ENCODE assay signal across 9 cellular contexts in genomic region chr6:119347466-119348307, GRCh38. TPM values are rescaled to one million over a fixed set of nuclear protein-coding genes. Genes with fewer than 3 reads are reported as not detected.
A peak's percentile ranks its signal among the peaks of the same experiment; 100 is the strongest.
DNase-seq lines count a peak whose midpoint lies in the region; ATAC-seq and TF ChIP-seq lines count a peak whose summit lies in the region.
"Had no signal": no experiment of that assay in that cellular context is flagged by ENCODE, and none has a peak within 500 bp of the region (broad histone marks: within the 10 kb centered on the region; RNA-seq: fewer than 3 reads in every experiment).

No MANE protein-coding gene starts in this region.

- no peaks in the 10 kb centered on the region for H3K9me3 ChIP-seq in CD4-positive, CD25-positive, alpha-beta regulatory T cell (ENCODE audit: control insufficient read depth in 2 of 2, low read length in 2 of 2)
- H3K9me3 ChIP-seq in Peyer's patch: no peaks in the 10 kb centered on the region

- POLR2A ChIA-PET in RWPE1 (lab: Yijun Ruan, JAX; ENCODE audit: low non-redundant PET): no interaction called here

- no peaks in the 10 kb centered on the region for H3K27me3 ChIP-seq in CD4-positive, CD25-positive, alpha-beta regulatory T cell (ENCODE audit: control insufficient read depth, insufficient read depth, low read length)
- no peaks in the 10 kb centered on the region for H3K27me3 ChIP-seq in Peyer's patch

- peak overlapping the region; percentile 75 for H3K4me3 ChIP-seq in CD4-positive, CD25-positive, alpha-beta regulatory T cell (ENCODE audit: low read depth, low read length)
- peak overlapping the region; percentile 79 to 98 (median 92) for H3K4me3 ChIP-seq in Peyer's patch

- peak overlapping the region; percentile 60 for H3K27ac ChIP-seq in CD4-positive, CD25-positive, alpha-beta regulatory T cell (ENCODE audit: insufficient read depth, low read length, poor library complexity, severe bottlenecking)
- H3K27ac ChIP-seq in Peyer's patch: peak overlapping the region; percentile 94 to 98 (median 96)
- H3K27ac ChIP-seq in RWPE1: no peak overlapping the region; the same call in 1 of the 2 replicates
- H3K27ac ChIP-seq: SJSA1 had no signal

- peak overlapping the region; percentile 90 to 97 (median 95) for H3K27ac Mint-ChIP-seq in CD4-positive, CD25-positive, alpha-beta regulatory T cell
- peak overlapping the region; percentile 14 to 86 (median 61) for H3K27ac Mint-ChIP-seq in brain

- no peaks in the 10 kb centered on the region for H3K27me3 Mint-ChIP-seq in CD4-positive, CD25-positive, alpha-beta regulatory T cell
- H3K27me3 Mint-ChIP-seq in brain: peaks cover 21% of the 10 kb centered on the region

- peaks cover 30 to 64% (median 52%) of the 10 kb centered on the region in 4 donors for H3K4me1 Mint-ChIP-seq in CD4-positive, CD25-positive, alpha-beta regulatory T cell
- H3K4me1 Mint-ChIP-seq in brain: peaks cover 40% of the 10 kb centered on the region

- ATAC-seq in CD4-positive, CD25-positive, alpha-beta regulatory T cell (ENCODE audit: low read depth in 2 of 2): no peak
- ATAC-seq in GM19023 (IDR thresholded peaks at IDR 0.05; ENCODE audit: unreplicated experiment): peak; percentile 14
- peak; percentile 18 for ATAC-seq in HG03135 (IDR thresholded peaks at IDR 0.05; ENCODE audit: unreplicated experiment)

- peak overlapping the region; percentile 88 to 97 (median 94) for H3K4me3 Mint-ChIP-seq in CD4-positive, CD25-positive, alpha-beta regulatory T cell
- peak overlapping the region; percentile 82 to 96 (median 87) for H3K4me3 Mint-ChIP-seq in brain

- peak in 2 of 3 donors; percentile 12 to 24 for DNase-seq in CD4-positive, CD25-positive, alpha-beta regulatory T cell
- DNase-seq in Peyer's patch (peak; percentile 60 to 83 (median 73)), kidney tubule cell (ENCODE audit: low spot score) (peak; percentile 77), RWPE1 (ENCODE audit: low spot score) (no peak)
- DNase-seq in stimulated activated CD4-positive, alpha-beta T cell treated with anti-CD3 and anti-CD28 coated beads, Interleukin-4, amount 100 ng/mL, for 24 hours: peak; percentile 16

- H3K4me1 ChIP-seq in CD4-positive, CD25-positive, alpha-beta regulatory T cell (ENCODE audit: control insufficient read depth, insufficient read depth, low read length, poor library complexity, severe bottlenecking): peaks cover 35% of the 10 kb centered on the region
- H3K4me1 ChIP-seq in Peyer's patch: peaks cover 0 to 24% (median 0%) of the 10 kb centered on the region in 4 donors

- CTCF ChIA-PET in RWPE1 (lab: Yijun Ruan, JAX): interaction anchor here (0.6 to 2.9 kb wide), 4 partner anchors 15 to 729 kb away, joined by 3 to 10 read pairs (median 4); no protein-coding TSS in a partner anchor

- H3K36me3 Mint-ChIP-seq in CD4-positive, CD25-positive, alpha-beta regulatory T cell: no peaks in the 10 kb centered on the region
- H3K36me3 Mint-ChIP-seq in brain: no peaks in the 10 kb centered on the region

- TF ChIP-seq CTCF in Peyer's patch (IDR thresholded peaks at IDR 0.05) (no peak), brain (conservative IDR thresholded peaks at IDR 0.05) (no peak), RWPE1 (conservative IDR thresholded peaks at IDR 0.05; ENCODE audit: low read depth) (no peak)

- no peak for TF ChIP-seq POLR2A in Peyer's patch (IDR thresholded peaks at IDR 0.05)

- no peaks in the 10 kb centered on the region for H3K9me3 Mint-ChIP-seq in CD4-positive, CD25-positive, alpha-beta regulatory T cell
- H3K9me3 Mint-ChIP-seq in brain: peaks cover 0 to 3% (median 0%) of the 10 kb centered on the region in 5 experiments

- no peaks in the 10 kb centered on the region for H3K36me3 ChIP-seq in CD4-positive, CD25-positive, alpha-beta regulatory T cell (ENCODE audit: control insufficient read depth, insufficient read depth, low read length)
- no peaks in the 10 kb centered on the region for H3K36me3 ChIP-seq in Peyer's patch
- H3K36me3 ChIP-seq: SJSA1 had no signal

RNA-seq across cellular contexts. Expression of gene MAN1A1, which starts 1.9 kb away (rescaled TPM):
- 13.6 TPM for total RNA-seq in CD4-positive, CD25-positive, alpha-beta regulatory T cell
- 10 to 100 TPM; 10.7 to 20.6 (median 13.1) TPM for polyA plus RNA-seq in CD4-positive, CD25-positive, alpha-beta regulatory T cell
- 100 to 1,000 TPM in 2 of 4 donors, 10 to 100 TPM in 2; 43.7 to 158 (median 103) TPM for total RNA-seq in Peyer's patch
- polyA plus RNA-seq in brain (ENCODE audit: insufficient read depth, low read depth, low replicate concordance): 1.5 TPM

Comparison
In these comparisons a context has a peak if more than half of its experiments do, and no peak if none do; other contexts are left out.
1. ATAC-seq: peak in GM19023 (single experiment) and HG03135 (single experiment); none in CD4-positive, CD25-positive, alpha-beta regulatory T cell (0 of 2).